ENCODE assay signal across 1 cellular context in the genomic region with DNA sequence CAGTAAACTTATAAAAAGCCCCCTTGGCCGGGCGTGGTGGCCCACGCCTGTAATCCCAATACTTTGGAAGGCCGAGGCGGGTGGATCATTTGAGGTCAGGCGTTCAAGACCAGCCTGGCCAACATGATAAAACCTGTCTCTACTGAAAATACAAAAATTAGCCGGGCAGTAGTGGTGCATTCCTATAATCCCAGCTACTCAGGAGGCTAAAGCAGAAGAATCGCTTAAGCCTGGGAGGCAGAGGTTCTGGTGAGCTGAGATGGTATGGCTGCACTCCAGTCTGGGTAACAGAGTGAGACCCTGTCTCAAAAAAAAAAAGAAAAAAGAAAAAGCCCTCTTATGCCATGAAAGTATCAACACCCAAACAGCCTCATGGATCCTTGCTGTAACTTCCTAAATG.
A peak's percentile ranks its signal among the peaks of the same experiment; 100 is the strongest.
TF ChIP-seq lines count a peak whose summit lies in the region.

No MANE protein-coding gene starts in this region.

TF ChIP-seq in HepG2, 621 proteins besides CTCF, POLR2A, EP300 and RAD21:
- 0 out of 2 replicates have a peak, but pooled peaks have one; percentile 49 for TF ChIP-seq ZNF547 (CRISPR knock-in tag; IDR thresholded peaks at IDR 0.05)
- TF ChIP-seq, protein P1, sequence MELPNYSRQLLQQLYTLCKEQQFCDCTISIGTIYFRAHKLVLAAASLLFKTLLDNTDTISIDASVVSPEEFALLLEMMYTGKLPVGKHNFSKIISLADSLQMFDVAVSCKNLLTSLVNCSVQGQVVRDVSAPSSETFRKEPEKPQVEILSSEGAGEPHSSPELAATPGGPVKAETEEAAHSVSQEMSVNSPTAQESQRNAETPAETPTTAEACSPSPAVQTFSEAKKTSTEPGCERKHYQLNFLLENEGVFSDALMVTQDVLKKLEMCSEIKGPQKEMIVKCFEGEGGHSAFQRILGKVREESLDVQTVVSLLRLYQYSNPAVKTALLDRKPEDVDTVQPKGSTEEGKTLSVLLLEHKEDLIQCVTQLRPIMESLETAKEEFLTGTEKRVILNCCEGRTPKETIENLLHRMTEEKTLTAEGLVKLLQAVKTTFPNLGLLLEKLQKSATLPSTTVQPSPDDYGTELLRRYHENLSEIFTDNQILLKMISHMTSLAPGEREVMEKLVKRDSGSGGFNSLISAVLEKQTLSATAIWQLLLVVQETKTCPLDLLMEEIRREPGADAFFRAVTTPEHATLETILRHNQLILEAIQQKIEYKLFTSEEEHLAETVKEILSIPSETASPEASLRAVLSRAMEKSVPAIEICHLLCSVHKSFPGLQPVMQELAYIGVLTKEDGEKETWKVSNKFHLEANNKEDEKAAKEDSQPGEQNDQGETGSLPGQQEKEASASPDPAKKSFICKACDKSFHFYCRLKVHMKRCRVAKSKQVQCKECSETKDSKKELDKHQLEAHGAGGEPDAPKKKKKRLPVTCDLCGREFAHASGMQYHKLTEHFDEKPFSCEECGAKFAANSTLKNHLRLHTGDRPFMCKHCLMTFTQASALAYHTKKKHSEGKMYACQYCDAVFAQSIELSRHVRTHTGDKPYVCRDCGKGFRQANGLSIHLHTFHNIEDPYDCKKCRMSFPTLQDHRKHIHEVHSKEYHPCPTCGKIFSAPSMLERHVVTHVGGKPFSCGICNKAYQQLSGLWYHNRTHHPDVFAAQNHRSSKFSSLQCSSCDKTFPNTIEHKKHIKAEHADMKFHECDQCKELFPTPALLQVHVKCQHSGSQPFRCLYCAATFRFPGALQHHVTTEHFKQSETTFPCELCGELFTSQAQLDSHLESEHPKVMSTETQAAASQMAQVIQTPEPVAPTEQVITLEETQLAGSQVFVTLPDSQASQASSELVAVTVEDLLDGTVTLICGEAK (IDR thresholded peaks at IDR 0.05), result no peak
- TF ChIP-seq, protein P1 (CRISPR knock-in tag; IDR thresholded peaks at IDR 0.05), result no peak
- TF ChIP-seq, protein P2, sequence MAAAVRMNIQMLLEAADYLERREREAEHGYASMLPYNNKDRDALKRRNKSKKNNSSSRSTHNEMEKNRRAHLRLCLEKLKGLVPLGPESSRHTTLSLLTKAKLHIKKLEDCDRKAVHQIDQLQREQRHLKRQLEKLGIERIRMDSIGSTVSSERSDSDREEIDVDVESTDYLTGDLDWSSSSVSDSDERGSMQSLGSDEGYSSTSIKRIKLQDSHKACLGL (CRISPR knock-in tag; IDR thresholded peaks at IDR 0.05), result 0 out of 2 replicates have a peak, but pooled peaks have one; percentile 51
- no peak for TF ChIP-seq SSRP1 (CRISPR knock-in tag; IDR thresholded peaks at IDR 0.05)
- TF ChIP-seq, protein P3, sequence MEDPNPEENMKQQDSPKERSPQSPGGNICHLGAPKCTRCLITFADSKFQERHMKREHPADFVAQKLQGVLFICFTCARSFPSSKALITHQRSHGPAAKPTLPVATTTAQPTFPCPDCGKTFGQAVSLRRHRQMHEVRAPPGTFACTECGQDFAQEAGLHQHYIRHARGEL (CRISPR knock-in tag; IDR thresholded peaks at IDR 0.05), result 0 out of 2 replicates have a peak, but pooled peaks have one; percentile 39
- TF ChIP-seq TCF12 (IDR thresholded peaks at IDR 0.05), result no peak
- TF ChIP-seq TCF12 (CRISPR knock-in tag; IDR thresholded peaks at IDR 0.05), result 0 out of 2 replicates have a peak, but pooled peaks have one; percentile 52
